Comparison of ENCODE assay signal across 14 cellular contexts in the genomic region with DNA sequence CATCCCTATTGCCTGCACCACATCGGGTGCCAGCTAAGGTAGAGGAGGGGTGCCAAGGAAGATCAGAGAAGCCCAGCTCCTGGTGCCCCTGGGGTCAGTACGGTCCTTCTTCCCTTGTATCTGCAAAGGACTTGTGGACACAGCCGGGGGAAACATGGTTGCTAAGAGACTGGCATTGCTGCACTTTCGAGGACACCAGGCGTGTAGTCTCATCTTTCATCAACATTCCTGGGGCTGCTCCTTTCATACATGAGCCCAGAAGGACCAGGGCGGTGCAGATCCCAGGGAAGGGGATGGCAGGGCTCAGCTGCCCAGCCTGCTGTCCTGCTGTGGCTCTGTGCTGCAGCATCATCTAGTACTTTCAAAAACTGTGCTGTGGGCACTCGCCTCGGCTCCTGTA.
A peak's percentile ranks its signal among the peaks of the same experiment; 100 is the strongest.
DNase-seq lines count a peak whose midpoint lies in the region; ATAC-seq lines count a peak whose summit lies in the region.
"Had no signal": no experiment of that assay in that cellular context is flagged by ENCODE, and none has a peak within 500 bp of the region (broad histone marks: within the 10 kb centered on the region; RNA-seq: fewer than 3 reads in every experiment).

No MANE protein-coding gene starts in this region.

- peak overlapping the region; percentile 73 for H3K4me3 Mint-ChIP-seq in activated T-cell treated with anti-CD3 and anti-CD28 coated beads, Interleukin-2, amount 50 U/mL, for 24 hours
- H3K4me3 Mint-ChIP-seq in effector memory CD8-positive, alpha-beta T cell: peak overlapping the region; percentile 91
- H3K4me3 Mint-ChIP-seq in stimulated activated memory B cell treated with anti-CD40 and anti-IgM and Interleukin-4, amounts not matched to agents 10 μg/mL and 1 μg/mL and 100 μg/mL, for 72 hours: peak overlapping the region; percentile 63

- no peak for ATAC-seq in effector memory CD8-positive, alpha-beta T cell (replicated peaks)
- ATAC-seq in stimulated activated memory B cell treated with anti-CD40 and anti-IgM and Interleukin-4, amounts not matched to agents 10 μg/mL and 1 μg/mL and 100 μg/mL, for 72 hours: no peak
- ATAC-seq: gastroesophageal sphincter had no signal

- H3K36me3 Mint-ChIP-seq in activated T-cell treated with anti-CD3 and anti-CD28 coated beads, Interleukin-2, amount 50 U/mL, for 24 hours (ENCODE audit: low read depth): peaks cover 19% of the 10 kb centered on the region
- peaks cover 28% of the 10 kb centered on the region for H3K36me3 Mint-ChIP-seq in effector memory CD8-positive, alpha-beta T cell (ENCODE audit: insufficient read depth)
- peaks cover 29% of the 10 kb centered on the region for H3K36me3 Mint-ChIP-seq in stimulated activated memory B cell treated with anti-CD40 and anti-IgM and Interleukin-4, amounts not matched to agents 10 μg/mL and 1 μg/mL and 100 μg/mL, for 72 hours

- H3K4me1 Mint-ChIP-seq in activated T-cell treated with anti-CD3 and anti-CD28 coated beads, Interleukin-2, amount 50 U/mL, for 24 hours (ENCODE audit: low read depth): peaks cover 89% of the 10 kb centered on the region
- H3K4me1 Mint-ChIP-seq in effector memory CD8-positive, alpha-beta T cell (ENCODE audit: low read depth in 2 of 2): peaks cover 81 to 83% of the 10 kb centered on the region in 2 donors
- peaks cover 82% of the 10 kb centered on the region for H3K4me1 Mint-ChIP-seq in stimulated activated memory B cell treated with anti-CD40 and anti-IgM and Interleukin-4, amounts not matched to agents 10 μg/mL and 1 μg/mL and 100 μg/mL, for 72 hours

- H3K27me3 Mint-ChIP-seq in activated T-cell treated with anti-CD3 and anti-CD28 coated beads, Interleukin-2, amount 50 U/mL, for 24 hours: no peaks in the 10 kb centered on the region
- no peaks in the 10 kb centered on the region for H3K27me3 Mint-ChIP-seq in effector memory CD8-positive, alpha-beta T cell
- H3K27me3 Mint-ChIP-seq in stimulated activated memory B cell treated with anti-CD40 and anti-IgM and Interleukin-4, amounts not matched to agents 10 μg/mL and 1 μg/mL and 100 μg/mL, for 72 hours: no peaks in the 10 kb centered on the region

- no peaks in the 10 kb centered on the region for H3K9me3 Mint-ChIP-seq in activated T-cell treated with anti-CD3 and anti-CD28 coated beads, Interleukin-2, amount 50 U/mL, for 24 hours
- H3K9me3 Mint-ChIP-seq in effector memory CD8-positive, alpha-beta T cell: no peaks in the 10 kb centered on the region
- H3K9me3 Mint-ChIP-seq in stimulated activated memory B cell treated with anti-CD40 and anti-IgM and Interleukin-4, amounts not matched to agents 10 μg/mL and 1 μg/mL and 100 μg/mL, for 72 hours: no peaks in the 10 kb centered on the region

- peak overlapping the region; percentile 97 for H3K27ac Mint-ChIP-seq in activated T-cell treated with anti-CD3 and anti-CD28 coated beads, Interleukin-2, amount 50 U/mL, for 24 hours
- peak overlapping the region in 1 of 2 donors; percentile 98 for H3K27ac Mint-ChIP-seq in effector memory CD8-positive, alpha-beta T cell
- peak overlapping the region; percentile 96 for H3K27ac Mint-ChIP-seq in stimulated activated memory B cell treated with anti-CD40 and anti-IgM and Interleukin-4, amounts not matched to agents 10 μg/mL and 1 μg/mL and 100 μg/mL, for 72 hours

- DNase-seq in activated T-cell treated with anti-CD3 and anti-CD28 coated beads, Interleukin-2, amount 50 U/mL, for 24 hours: no peak
- no peak for DNase-seq in activated T-cell treated with anti-CD3 and anti-CD28 coated beads, Interleukin-2, amount 50 U/mL, for 1 hour
- DNase-seq in NCI-H748 treated with DMSO at 0.1 percent for 48 hours (lab: John Stamatoyannopoulos, UW) (peak; percentile 5), NCI-H1436 treated with DMSO at 0.1 percent for 48 hours (lab: John Stamatoyannopoulos, UW) (no peak), COR-L47 (lab: John Stamatoyannopoulos, UW) (no peak), DMS 273 (lab: John Stamatoyannopoulos, UW; ENCODE audit: unreplicated experiment) (no peak)
- no peak for DNase-seq in effector memory CD8-positive, alpha-beta T cell
- DNase-seq: activated gamma-delta T cell treated with Interleukin-2 at 50 U/mL for 16 hours, NCI-H1105, NCI-H524, RPMI8226, T-helper 1 cell had no signal
